In genomic region chr12:52050116-52050770, GRCh38 we compare ENCODE assay signal across 8 cellular contexts. TPM values are rescaled to one million over a fixed set of nuclear protein-coding genes. Genes with fewer than 3 reads are reported as not detected.
DNase-seq lines count a peak whose midpoint lies in the region; ATAC-seq and TF ChIP-seq lines count a peak whose summit lies in the region.

No MANE protein-coding gene starts in this region.

- no peak for TF ChIP-seq POLR2A in spleen (IDR thresholded peaks at IDR 0.05)

- peak overlapping the region; percentile 98 for H3K27ac Mint-ChIP-seq in CD4-positive, alpha-beta T cell
- H3K27ac Mint-ChIP-seq in activated naive CD8-positive, alpha-beta T cell treated with anti-CD3 and anti-CD28 coated beads for 36 hours, result peak overlapping the region; percentile 95

- H3K36me3 ChIP-seq in iPS-15b (ENCODE audit: control insufficient read depth, insufficient read depth, low read length), result peaks cover 3% of the 10 kb centered on the region
- H3K36me3 ChIP-seq in spleen, result peaks cover 0 to 12% (median 8%) of the 10 kb centered on the region in 6 donors

- CTCF ChIA-PET in CD4-positive, alpha-beta T cell (lab: Charles Lee), result interaction anchor here (1.0 to 3.2 kb wide), 8 partner anchors 11 to 57 kb away, joined by 3 to 62 read pairs (median 7); partner anchors contain the start of gene ATG101

- peaks cover 5% of the 10 kb centered on the region for H3K36me3 Mint-ChIP-seq in CD4-positive, alpha-beta T cell (ENCODE audit: low read depth)
- H3K36me3 Mint-ChIP-seq in activated naive CD8-positive, alpha-beta T cell treated with anti-CD3 and anti-CD28 coated beads for 36 hours, result peaks cover 30% of the 10 kb centered on the region

- WGBS in spleen, 5 donors, result 27 to 31% (median 30%) methylated on average over 12 to 16 of the region's 16 CpGs

- no peak for TF ChIP-seq CTCF in CD4-positive, alpha-beta T cell (IDR thresholded peaks at IDR 0.05)
- TF ChIP-seq CTCF in spleen (IDR thresholded peaks at IDR 0.05 in 8 of 11, conservative IDR thresholded peaks at IDR 0.05 in 3 of 11), result no peak

- H3K4me3 Mint-ChIP-seq in CD4-positive, alpha-beta T cell, result peak overlapping the region; percentile 93
- H3K4me3 Mint-ChIP-seq in activated naive CD8-positive, alpha-beta T cell treated with anti-CD3 and anti-CD28 coated beads for 36 hours, result peak overlapping the region; percentile 96

- H3K4me1 ChIP-seq in iPS-15b (ENCODE audit: control insufficient read depth, insufficient read depth, low read length) (peaks cover 8% of the 10 kb centered on the region), spleen (peaks cover 24 to 85% (median 49%) of the 10 kb centered on the region in 6 donors)

- peak overlapping the region; percentile 91 for H3K27ac ChIP-seq in CD4-positive, alpha-beta T cell (ENCODE audit: low read depth, low read length)
- H3K27ac ChIP-seq in spleen, result peak overlapping the region; percentile 85 to 94 (median 92)

- H3K4me3 ChIP-seq in iPS-15b (ENCODE audit: low read depth, low read length) (peak overlapping the region; percentile 80), spleen (peak overlapping the region; percentile 31 to 79 (median 53))

- H3K4me1 Mint-ChIP-seq in CD4-positive, alpha-beta T cell (ENCODE audit: low read depth), result peaks cover 41% of the 10 kb centered on the region
- H3K4me1 Mint-ChIP-seq in activated naive CD8-positive, alpha-beta T cell treated with anti-CD3 and anti-CD28 coated beads for 36 hours, result peaks cover 34% of the 10 kb centered on the region

- H3K9me3 ChIP-seq in CD4-positive, alpha-beta T cell (ENCODE audit: control insufficient read depth, low read length), result no peaks in the 10 kb centered on the region
- H3K9me3 ChIP-seq in iPS-15b (ENCODE audit: control insufficient read depth, insufficient read depth, low read length), result no peaks in the 10 kb centered on the region
- no peaks in the 10 kb centered on the region for H3K9me3 ChIP-seq in spleen

- POLR2A ChIA-PET in CD4-positive, alpha-beta T cell (lab: Charles Lee), result interaction anchor here (0.9 to 2.5 kb wide), 8 partner anchors 9 to 44 kb away, joined by 5 to 47 read pairs (median 12); partner anchors contain the start of genes ATG101 and TAMALIN

- ATAC-seq in CD4-positive, alpha-beta T cell (ENCODE audit: poor library complexity), result no peak
- peak; percentile 17 for ATAC-seq in HG03520 (IDR thresholded peaks at IDR 0.05; ENCODE audit: unreplicated experiment)
- no peak for ATAC-seq in GM21381 (IDR thresholded peaks at IDR 0.05; ENCODE audit: unreplicated experiment)

- DNase-seq in CD4-positive, alpha-beta T cell, result no peak
- DNase-seq in activated naive CD8-positive, alpha-beta T cell treated with anti-CD3 and anti-CD28 coated beads for 36 hours, result no peak
- DNase-seq in spleen (peak; percentile 79), NCI-H1048 (lab: John Stamatoyannopoulos, UW) (no peak), NCI-H187 (lab: John Stamatoyannopoulos, UW) (no peak)

- intact Hi-C loops in CD4-positive, alpha-beta T cell (cut with DNase I, micrococcal nuclease), result loop anchor here in 1 of 2 experiments (2.0 kb wide), 1 partner anchor 13 kb away; no protein-coding TSS in a partner anchor
- intact Hi-C loops in spleen (cut with DNase I; ENCODE audit: low total_unique reads), result no loop called here

- H3K9ac ChIP-seq in iPS-15b (ENCODE audit: low read depth, low read length), result peak overlapping the region; percentile 47

- no peaks in the 10 kb centered on the region for H3K27me3 ChIP-seq in CD4-positive, alpha-beta T cell (ENCODE audit: control insufficient read depth, insufficient read depth, low read length)
- H3K27me3 ChIP-seq in iPS-15b (ENCODE audit: control insufficient read depth, insufficient read depth, low read length) (peaks cover 59% of the 10 kb centered on the region), spleen (replicated peaks in 1 of 7) (peaks cover 0 to 8% (median 0%) of the 10 kb centered on the region in 7 donors)

- H3K27me3 Mint-ChIP-seq in CD4-positive, alpha-beta T cell, result no peaks in the 10 kb centered on the region
- H3K27me3 Mint-ChIP-seq in activated naive CD8-positive, alpha-beta T cell treated with anti-CD3 and anti-CD28 coated beads for 36 hours, result no peaks in the 10 kb centered on the region

- no peaks in the 10 kb centered on the region for H3K9me3 Mint-ChIP-seq in CD4-positive, alpha-beta T cell
- H3K9me3 Mint-ChIP-seq in activated naive CD8-positive, alpha-beta T cell treated with anti-CD3 and anti-CD28 coated beads for 36 hours, result no peaks in the 10 kb centered on the region

RNA-seq across cellular contexts. Expression of gene NR4A1, which starts 1.0 kb away (rescaled TPM):
- total RNA-seq in CD4-positive, alpha-beta T cell, result 10 to 100 TPM; 67.0 to 79.2 TPM
- total RNA-seq in activated naive CD8-positive, alpha-beta T cell treated with anti-CD3 and anti-CD28 coated beads for 36 hours, result 10 to 100 TPM; 88.0 to 92.6 TPM
- 100 to 1,000 TPM in 1 of 7 donors, 10 to 100 TPM in 6; 12.0 to 113 (median 58.4) TPM for total RNA-seq in spleen
- 10 to 100 TPM; 11.8 to 43.5 (median 13.7) TPM for polyA plus RNA-seq in spleen

RNA-seq across cellular contexts. Expression of gene ATG101, which starts 19.5 kb away (rescaled TPM):
- total RNA-seq in CD4-positive, alpha-beta T cell, result 10 to 100 TPM; 20.6 to 20.9 TPM
- 10 to 100 TPM; 39.8 to 41.2 TPM for total RNA-seq in activated naive CD8-positive, alpha-beta T cell treated with anti-CD3 and anti-CD28 coated beads for 36 hours
- total RNA-seq in spleen, result 10 to 100 TPM; 23.5 to 40.1 (median 32.3) TPM
- 10 to 100 TPM; 32.0 to 81.1 (median 35.3) TPM for polyA plus RNA-seq in spleen

RNA-seq across cellular contexts. Expression of gene SMIM41, which starts 29.3 kb away (rescaled TPM):
- total RNA-seq in CD4-positive, alpha-beta T cell, result not detected
- total RNA-seq in activated naive CD8-positive, alpha-beta T cell treated with anti-CD3 and anti-CD28 coated beads for 36 hours, result not detected
- total RNA-seq in spleen, result 1 to 10 TPM in 6 of 7 donors, under 1 TPM in 1; 0.64 to 8.1 (median 4.9) TPM
- polyA plus RNA-seq in spleen, result 1 to 10 TPM in 2 of 3 donors, under 1 TPM in 1; 0.85 to 1.7 (median 1.1) TPM

RNA-seq across cellular contexts. Expression of gene TAMALIN, which starts 43.5 kb away (rescaled TPM):
- total RNA-seq in CD4-positive, alpha-beta T cell, result 100 to 1,000 TPM; 495 to 525 TPM
- total RNA-seq in activated naive CD8-positive, alpha-beta T cell treated with anti-CD3 and anti-CD28 coated beads for 36 hours, result 10 to 100 TPM in 1 of 2 experiments, 1 to 10 TPM in 1; 9.1 to 11.3 TPM
- total RNA-seq in spleen, result 100 to 1,000 TPM in 1 of 7 donors, 10 to 100 TPM in 6; 31.7 to 141 (median 69.5) TPM
- 10 to 100 TPM; 25.5 to 38.2 (median 35.2) TPM for polyA plus RNA-seq in spleen
